In genomic region chr13:51552027-51552426, GRCh38 we compare ENCODE assay signal across 1 cellular context.
TF ChIP-seq lines count a peak whose summit lies in the region.

No MANE protein-coding gene starts in this region.

TF ChIP-seq in K562, 482 proteins besides CTCF, POLR2A, EP300 and RAD21 (continued from another document):
- TF ChIP-seq, protein P1, sequence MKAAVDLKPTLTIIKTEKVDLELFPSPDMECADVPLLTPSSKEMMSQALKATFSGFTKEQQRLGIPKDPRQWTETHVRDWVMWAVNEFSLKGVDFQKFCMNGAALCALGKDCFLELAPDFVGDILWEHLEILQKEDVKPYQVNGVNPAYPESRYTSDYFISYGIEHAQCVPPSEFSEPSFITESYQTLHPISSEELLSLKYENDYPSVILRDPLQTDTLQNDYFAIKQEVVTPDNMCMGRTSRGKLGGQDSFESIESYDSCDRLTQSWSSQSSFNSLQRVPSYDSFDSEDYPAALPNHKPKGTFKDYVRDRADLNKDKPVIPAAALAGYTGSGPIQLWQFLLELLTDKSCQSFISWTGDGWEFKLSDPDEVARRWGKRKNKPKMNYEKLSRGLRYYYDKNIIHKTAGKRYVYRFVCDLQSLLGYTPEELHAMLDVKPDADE (conservative IDR thresholded peaks at IDR 0.05; ENCODE audit: control insufficient read depth, low read depth, low read length), result no peak
- TF ChIP-seq BHLHE40 (IDR thresholded peaks at IDR 0.05; ENCODE audit: low read length) (no peak), TEAD4 (IDR thresholded peaks at IDR 0.05; ENCODE audit: low read length) (peak; percentile 44; the same call in 1 of the 2 replicates), TEAD4 (CRISPR knock-in tag; IDR thresholded peaks at IDR 0.05; ENCODE audit: borderline replicate concordance) (no peak), TCFL5 (CRISPR knock-in tag; conservative IDR thresholded peaks at IDR 0.05) (no peak), UBTF (IDR thresholded peaks at IDR 0.05; ENCODE audit: borderline replicate concordance in 1 of 2, low read depth in 2 of 2, low read length in 2 of 2) (no peak), HNRNPUL1 (IDR thresholded peaks at IDR 0.05; ENCODE audit: low read length) (no peak), DMBX1 (CRISPR knock-in tag; IDR thresholded peaks at IDR 0.05; ENCODE audit: borderline replicate concordance) (no peak), BCL6 (CRISPR knock-in tag; IDR thresholded peaks at IDR 0.05) (no peak), NFXL1 (CRISPR knock-in tag; IDR thresholded peaks at IDR 0.05) (no peak), ARID3B (CRISPR knock-in tag; IDR thresholded peaks at IDR 0.05; ENCODE audit: borderline replicate concordance) (no peak), CHD4 (IDR thresholded peaks at IDR 0.05; ENCODE audit: insufficient read depth, insufficient replicate concordance, low read depth, low read length, poor library complexity, severe bottlenecking) (no peak), SPI1 (IDR thresholded peaks at IDR 0.05; ENCODE audit: borderline replicate concordance, low read depth, low read length) (peak; percentile 79), GATAD2B (IDR thresholded peaks at IDR 0.05; ENCODE audit: borderline replicate concordance) (no peak), NR2C1 (IDR thresholded peaks at IDR 0.05) (no peak), NR2C1 (tag; IDR thresholded peaks at IDR 0.05) (no peak), HDAC3 (IDR thresholded peaks at IDR 0.05; ENCODE audit: borderline replicate concordance, partially characterized antibody) (no peak), ZNF282 (CRISPR knock-in tag; IDR thresholded peaks at IDR 0.05) (no peak), ZNF3 (CRISPR knock-in tag; IDR thresholded peaks at IDR 0.05) (no peak), ZNF41 (CRISPR knock-in tag; conservative IDR thresholded peaks at IDR 0.05) (no peak), ZNF143 (CRISPR knock-in tag; IDR thresholded peaks at IDR 0.05) (no peak), SMAD4 (CRISPR knock-in tag; conservative IDR thresholded peaks at IDR 0.05) (no peak)
- TF ChIP-seq, protein P2, sequence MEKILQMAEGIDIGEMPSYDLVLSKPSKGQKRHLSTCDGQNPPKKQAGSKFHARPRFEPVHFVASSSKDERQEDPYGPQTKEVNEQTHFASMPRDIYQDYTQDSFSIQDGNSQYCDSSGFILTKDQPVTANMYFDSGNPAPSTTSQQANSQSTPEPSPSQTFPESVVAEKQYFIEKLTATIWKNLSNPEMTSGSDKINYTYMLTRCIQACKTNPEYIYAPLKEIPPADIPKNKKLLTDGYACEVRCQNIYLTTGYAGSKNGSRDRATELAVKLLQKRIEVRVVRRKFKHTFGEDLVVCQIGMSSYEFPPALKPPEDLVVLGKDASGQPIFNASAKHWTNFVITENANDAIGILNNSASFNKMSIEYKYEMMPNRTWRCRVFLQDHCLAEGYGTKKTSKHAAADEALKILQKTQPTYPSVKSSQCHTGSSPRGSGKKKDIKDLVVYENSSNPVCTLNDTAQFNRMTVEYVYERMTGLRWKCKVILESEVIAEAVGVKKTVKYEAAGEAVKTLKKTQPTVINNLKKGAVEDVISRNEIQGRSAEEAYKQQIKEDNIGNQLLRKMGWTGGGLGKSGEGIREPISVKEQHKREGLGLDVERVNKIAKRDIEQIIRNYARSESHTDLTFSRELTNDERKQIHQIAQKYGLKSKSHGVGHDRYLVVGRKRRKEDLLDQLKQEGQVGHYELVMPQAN (IDR thresholded peaks at IDR 0.05; ENCODE audit: borderline replicate concordance), result no peak
- TF ChIP-seq, protein P3, sequence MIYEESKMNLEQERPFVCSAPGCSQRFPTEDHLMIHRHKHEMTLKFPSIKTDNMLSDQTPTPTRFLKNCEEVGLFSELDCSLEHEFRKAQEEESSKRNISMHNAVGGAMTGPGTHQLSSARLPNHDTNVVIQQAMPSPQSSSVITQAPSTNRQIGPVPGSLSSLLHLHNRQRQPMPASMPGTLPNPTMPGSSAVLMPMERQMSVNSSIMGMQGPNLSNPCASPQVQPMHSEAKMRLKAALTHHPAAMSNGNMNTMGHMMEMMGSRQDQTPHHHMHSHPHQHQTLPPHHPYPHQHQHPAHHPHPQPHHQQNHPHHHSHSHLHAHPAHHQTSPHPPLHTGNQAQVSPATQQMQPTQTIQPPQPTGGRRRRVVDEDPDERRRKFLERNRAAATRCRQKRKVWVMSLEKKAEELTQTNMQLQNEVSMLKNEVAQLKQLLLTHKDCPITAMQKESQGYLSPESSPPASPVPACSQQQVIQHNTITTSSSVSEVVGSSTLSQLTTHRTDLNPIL (CRISPR knock-in tag; IDR thresholded peaks at IDR 0.05), result no peak
